1 cellular context compared by ENCODE assay signal in the genomic region with DNA sequence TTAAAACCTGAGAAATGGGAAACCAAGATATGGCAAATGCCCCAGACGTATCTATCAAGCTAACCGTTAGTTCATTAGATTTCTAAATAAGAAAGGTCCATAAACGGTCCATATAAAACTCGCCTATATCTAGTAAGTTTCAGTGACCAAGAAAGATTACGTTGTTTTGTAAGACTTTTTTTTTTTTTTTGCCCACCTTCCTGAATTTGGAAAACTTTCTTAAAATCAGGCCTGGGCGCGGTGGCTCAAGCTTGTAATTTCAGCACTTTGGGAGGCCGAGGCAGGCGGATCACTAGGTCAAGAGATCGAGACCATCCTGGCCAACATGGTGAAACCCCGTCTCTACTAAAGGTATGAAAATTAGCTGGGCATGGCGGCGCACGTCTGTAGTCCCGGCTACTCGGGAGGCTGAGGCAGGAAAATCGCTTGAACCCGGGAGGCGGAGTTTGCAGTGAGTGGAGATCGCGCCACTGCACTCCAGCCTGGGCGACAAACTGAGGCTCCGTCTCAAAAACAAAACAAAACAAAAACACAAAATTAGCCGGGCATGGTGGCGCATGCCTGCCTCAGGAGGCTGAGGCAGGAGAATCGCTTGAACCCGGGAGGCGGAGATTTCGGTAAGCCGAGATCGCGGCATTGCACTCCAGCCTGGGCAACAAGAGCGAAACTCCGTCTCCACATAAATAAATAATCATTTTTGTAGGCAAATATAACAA.
TF ChIP-seq lines count a peak whose summit lies in the region.
"Not testable (repeated sequence)": the region's sequence is repeated elsewhere in the genome, so short reads cannot be mapped to it uniquely, and the experiment has no call there.

No MANE protein-coding gene starts in this region.

TF ChIP-seq in HepG2, 621 proteins besides CTCF, POLR2A, EP300 and RAD21:
- 0 out of 2 replicates have a peak, but pooled peaks have one; percentile 31 for TF ChIP-seq SALL1 (CRISPR knock-in tag; IDR thresholded peaks at IDR 0.05)
- peak; percentile 68; the same call in 1 of the 2 replicates for TF ChIP-seq KMT2A (CRISPR knock-in tag; IDR thresholded peaks at IDR 0.05)
- not testable (repeated sequence) for TF ChIP-seq MAZ (IDR thresholded peaks at IDR 0.05; ENCODE audit: borderline replicate concordance, low read depth, low read length)
- TF ChIP-seq MAZ (CRISPR knock-in tag; IDR thresholded peaks at IDR 0.05; ENCODE audit: low read depth) = 0 out of 2 replicates have a peak, but pooled peaks have one; percentile 21
- 0 out of 2 replicates have a peak, but pooled peaks have one; percentile 39 for TF ChIP-seq ZNF574 (CRISPR knock-in tag; IDR thresholded peaks at IDR 0.05)
- peak; percentile 32; the same call in 1 of the 2 replicates for TF ChIP-seq ZNF563 (CRISPR knock-in tag; IDR thresholded peaks at IDR 0.05)
- TF ChIP-seq UBTF (CRISPR knock-in tag; IDR thresholded peaks at IDR 0.05) = 0 out of 2 replicates have a peak, but pooled peaks have one; percentile 33
- peak; percentile 57 for TF ChIP-seq ZNF629 (CRISPR knock-in tag; conservative IDR thresholded peaks at IDR 0.05)
- 0 out of 2 replicates have a peak, but pooled peaks have one; percentile 25 for TF ChIP-seq HOXD1 (CRISPR knock-in tag; IDR thresholded peaks at IDR 0.05)
- 0 out of 2 replicates have a peak, but pooled peaks have one; percentile 30 for TF ChIP-seq ZNF558 (CRISPR knock-in tag; IDR thresholded peaks at IDR 0.05; ENCODE audit: borderline replicate concordance)
- TF ChIP-seq POGZ (CRISPR knock-in tag; IDR thresholded peaks at IDR 0.05) = 0 out of 2 replicates have a peak, but pooled peaks have one; percentile 16
- TF ChIP-seq MED1 (CRISPR knock-in tag; IDR thresholded peaks at IDR 0.05) = peak; percentile 16; the same call in 1 of the 2 replicates
- TF ChIP-seq RBFOX2 (IDR thresholded peaks at IDR 0.05; ENCODE audit: low read depth, low read length) = peak; percentile 34; the same call in 1 of the 2 replicates
- 0 out of 2 replicates have a peak, but pooled peaks have one; percentile 29 for TF ChIP-seq IRF9 (CRISPR knock-in tag; IDR thresholded peaks at IDR 0.05; ENCODE audit: borderline replicate concordance)
- peak; percentile 21; the same call in 1 of the 2 replicates for TF ChIP-seq HOXA3 (CRISPR knock-in tag; IDR thresholded peaks at IDR 0.05)
- peak; percentile 20 for TF ChIP-seq KAT8 (CRISPR knock-in tag; IDR thresholded peaks at IDR 0.05)
- 0 out of 2 replicates have a peak, but pooled peaks have one; percentile 52 for TF ChIP-seq ZMYM2 (CRISPR knock-in tag; IDR thresholded peaks at IDR 0.05)
- TF ChIP-seq ZNF687 (CRISPR knock-in tag; IDR thresholded peaks at IDR 0.05) = peak; percentile 49
- 0 out of 2 replicates have a peak, but pooled peaks have one; percentile 38 for TF ChIP-seq ZNF275 (CRISPR knock-in tag; IDR thresholded peaks at IDR 0.05; ENCODE audit: borderline replicate concordance)
- 0 out of 2 replicates have a peak, but pooled peaks have one; percentile 46 for TF ChIP-seq ZFP90 (CRISPR knock-in tag; IDR thresholded peaks at IDR 0.05; ENCODE audit: borderline replicate concordance)
- TF ChIP-seq MLLT10 (CRISPR knock-in tag; IDR thresholded peaks at IDR 0.05) = peak; percentile 53; the same call in 1 of the 2 replicates
- TF ChIP-seq ZBTB38 (CRISPR knock-in tag; IDR thresholded peaks at IDR 0.05) = 0 out of 2 replicates have a peak, but pooled peaks have one; percentile 27
- peak; percentile 13 for TF ChIP-seq SAP130 (CRISPR knock-in tag; IDR thresholded peaks at IDR 0.05; ENCODE audit: low read depth)
- TF ChIP-seq, protein P1, sequence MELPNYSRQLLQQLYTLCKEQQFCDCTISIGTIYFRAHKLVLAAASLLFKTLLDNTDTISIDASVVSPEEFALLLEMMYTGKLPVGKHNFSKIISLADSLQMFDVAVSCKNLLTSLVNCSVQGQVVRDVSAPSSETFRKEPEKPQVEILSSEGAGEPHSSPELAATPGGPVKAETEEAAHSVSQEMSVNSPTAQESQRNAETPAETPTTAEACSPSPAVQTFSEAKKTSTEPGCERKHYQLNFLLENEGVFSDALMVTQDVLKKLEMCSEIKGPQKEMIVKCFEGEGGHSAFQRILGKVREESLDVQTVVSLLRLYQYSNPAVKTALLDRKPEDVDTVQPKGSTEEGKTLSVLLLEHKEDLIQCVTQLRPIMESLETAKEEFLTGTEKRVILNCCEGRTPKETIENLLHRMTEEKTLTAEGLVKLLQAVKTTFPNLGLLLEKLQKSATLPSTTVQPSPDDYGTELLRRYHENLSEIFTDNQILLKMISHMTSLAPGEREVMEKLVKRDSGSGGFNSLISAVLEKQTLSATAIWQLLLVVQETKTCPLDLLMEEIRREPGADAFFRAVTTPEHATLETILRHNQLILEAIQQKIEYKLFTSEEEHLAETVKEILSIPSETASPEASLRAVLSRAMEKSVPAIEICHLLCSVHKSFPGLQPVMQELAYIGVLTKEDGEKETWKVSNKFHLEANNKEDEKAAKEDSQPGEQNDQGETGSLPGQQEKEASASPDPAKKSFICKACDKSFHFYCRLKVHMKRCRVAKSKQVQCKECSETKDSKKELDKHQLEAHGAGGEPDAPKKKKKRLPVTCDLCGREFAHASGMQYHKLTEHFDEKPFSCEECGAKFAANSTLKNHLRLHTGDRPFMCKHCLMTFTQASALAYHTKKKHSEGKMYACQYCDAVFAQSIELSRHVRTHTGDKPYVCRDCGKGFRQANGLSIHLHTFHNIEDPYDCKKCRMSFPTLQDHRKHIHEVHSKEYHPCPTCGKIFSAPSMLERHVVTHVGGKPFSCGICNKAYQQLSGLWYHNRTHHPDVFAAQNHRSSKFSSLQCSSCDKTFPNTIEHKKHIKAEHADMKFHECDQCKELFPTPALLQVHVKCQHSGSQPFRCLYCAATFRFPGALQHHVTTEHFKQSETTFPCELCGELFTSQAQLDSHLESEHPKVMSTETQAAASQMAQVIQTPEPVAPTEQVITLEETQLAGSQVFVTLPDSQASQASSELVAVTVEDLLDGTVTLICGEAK (IDR thresholded peaks at IDR 0.05) = not testable (repeated sequence)
- TF ChIP-seq, protein P1 (CRISPR knock-in tag; IDR thresholded peaks at IDR 0.05) = 0 out of 2 replicates have a peak, but pooled peaks have one; percentile 41
- TF ChIP-seq YY1 (IDR thresholded peaks at IDR 0.05; ENCODE audit: insufficient read depth, insufficient replicate concordance, low read depth, low read length) = peak; percentile 29
- peak; percentile 32; the same call in 1 of the 2 replicates for TF ChIP-seq PHF8 (CRISPR knock-in tag; IDR thresholded peaks at IDR 0.05)
- peak; percentile 26; the same call in 1 of the 2 replicates for TF ChIP-seq MYC (CRISPR knock-in tag; IDR thresholded peaks at IDR 0.05; ENCODE audit: borderline replicate concordance)
TF ChIP-seq in HepG2: peak in this region for 26; not testable (repeated sequence) for 595.
